15 cellular contexts compared by ENCODE assay signal in genomic region chr3:19702416-19703078, GRCh38.
DNase-seq lines count a peak whose midpoint lies in the region; ATAC-seq, FAIRE-seq and TF ChIP-seq lines count a peak whose summit lies in the region.
"Had no signal": no experiment of that assay in that cellular context is flagged by ENCODE, and none has a peak within 500 bp of the region (broad histone marks: within the 10 kb centered on the region; RNA-seq: fewer than 3 reads in every experiment).

No MANE protein-coding gene starts in this region.

- H3K27me3 ChIP-seq in right atrium auricular region (no peaks in the 10 kb centered on the region), upper lobe of right lung (no peaks in the 10 kb centered on the region)

- no peak overlapping the region for H3K27ac ChIP-seq in right atrium auricular region
- no peak overlapping the region for H3K27ac ChIP-seq in upper lobe of right lung
- H3K27ac ChIP-seq: epithelial cell of prostate had no signal

- H3K9me3 ChIP-seq in right atrium auricular region (no peaks in the 10 kb centered on the region), T-helper 17 cell (ENCODE audit: control insufficient read depth, low read length, poor library complexity, severe bottlenecking) (no peaks in the 10 kb centered on the region), upper lobe of right lung (no peaks in the 10 kb centered on the region)

- H3K4me3 ChIP-seq in right atrium auricular region, result no peak overlapping the region
- H3K4me3 ChIP-seq in upper lobe of right lung, result peak overlapping the region; percentile 19

- TF ChIP-seq CTCF in right atrium auricular region (IDR thresholded peaks at IDR 0.05) (no peak), upper lobe of right lung (IDR thresholded peaks at IDR 0.05) (no peak)

- H3K4me1 ChIP-seq in right atrium auricular region, result no peaks in the 10 kb centered on the region
- H3K4me1 ChIP-seq in upper lobe of right lung, result no peaks in the 10 kb centered on the region

- H3K27ac Mint-ChIP-seq in T-helper 17 cell, result no peak overlapping the region
- H3K27ac Mint-ChIP-seq: activated T-cell treated with anti-CD3 and anti-CD28 coated beads, Interleukin-2, amount 50 U/mL, for 72 hours had no signal

- no peaks in the 10 kb centered on the region for H3K27me3 Mint-ChIP-seq in T-helper 17 cell

- peak overlapping the region; percentile 8 for H3K4me3 Mint-ChIP-seq in T-helper 17 cell
- H3K4me3 Mint-ChIP-seq: activated T-cell treated with anti-CD3 and anti-CD28 coated beads, Interleukin-2, amount 50 U/mL, for 72 hours had no signal

- intact Hi-C loops in left ventricle myocardium superior (cut with micrococcal nuclease), result no loop called here
- intact Hi-C loops in upper lobe of right lung (cut with DNase I), result no loop called here

- H3K36me3 Mint-ChIP-seq in T-helper 17 cell (ENCODE audit: low read depth), result no peaks in the 10 kb centered on the region

- H3K4me1 Mint-ChIP-seq in T-helper 17 cell, result no peaks in the 10 kb centered on the region

- no peak for ATAC-seq in left ventricle myocardium superior
- ATAC-seq in T-helper 17 cell, result no peak
- ATAC-seq in upper lobe of right lung, result peak; percentile 76
- ATAC-seq in GM19467 (IDR thresholded peaks at IDR 0.05; ENCODE audit: unreplicated experiment), result no peak
- ATAC-seq: activated T-cell treated with anti-CD3 and anti-CD28 coated beads, Interleukin-2, amount 50 U/mL, for 72 hours; SK-N-SH treated with all-trans-retinoic acid at 6 μM for 48 hours had no signal

- DNase-seq in left ventricle myocardium superior, result peak; percentile 41
- no peak for DNase-seq in right atrium auricular region (ENCODE audit: low spot score)
- no peak for DNase-seq in T-helper 17 cell
- peak; percentile 21 for DNase-seq in iPS-NIHi7 (ENCODE audit: extremely low spot score)
- DNase-seq in upper lobe of right lung, result peak; percentile 64
- no peak for DNase-seq in HUDEP-2 (lab: John Stamatoyannopoulos, UW; ENCODE audit: unreplicated experiment in 76 of 76)
- no peak for DNase-seq in GM19239 (ENCODE audit: insufficient read length, low spot score)
- DNase-seq: activated CD4-positive, alpha-beta T cell treated with anti-CD3 and anti-CD28 coated beads for 1 hour; activated T-cell treated with anti-CD3 and anti-CD28 coated beads, Interleukin-2, amount 50 U/mL, for 72 hours; mesendoderm; NCI-H2081 had no signal

- no peaks in the 10 kb centered on the region for H3K36me3 ChIP-seq in right atrium auricular region
- H3K36me3 ChIP-seq in upper lobe of right lung, result no peaks in the 10 kb centered on the region

- no peak for FAIRE-seq in GM19239 (lab: Jason Lieb, UNC)
- FAIRE-seq: bronchial epithelial cell had no signal

Comparison
In these comparisons a context has a peak if more than half of its experiments do, and no peak if none do; other contexts are left out.
1. DNase-seq: peak in left ventricle myocardium superior (single experiment), iPS-NIHi7 (single experiment) and upper lobe of right lung (single experiment); none in right atrium auricular region (single experiment), T-helper 17 cell (0 of 3), HUDEP-2 (0 of 76) and GM19239 (single experiment).